8 cellular contexts compared by ENCODE assay signal in the genomic region with DNA sequence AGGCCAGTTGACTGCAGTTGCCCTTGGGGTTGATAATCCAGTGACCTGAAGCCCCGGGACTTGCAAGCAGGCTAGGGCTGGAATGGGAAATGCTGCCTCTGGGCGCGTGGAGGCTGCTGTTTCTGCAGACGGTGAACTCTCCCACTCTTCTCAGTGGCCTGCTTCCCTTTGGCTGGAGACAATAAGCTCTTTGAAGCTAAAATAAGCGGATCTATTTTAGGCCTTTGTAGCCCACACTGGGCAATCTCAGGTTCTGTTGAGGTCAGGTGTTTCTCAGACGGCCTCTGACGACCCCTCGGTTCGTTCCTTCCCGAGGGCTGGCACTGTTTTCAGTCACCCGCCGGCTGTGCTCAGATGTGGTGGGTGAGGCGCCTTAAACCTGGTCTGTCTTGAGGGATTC. TPM values are rescaled to one million over a fixed set of nuclear protein-coding genes. Genes with fewer than 3 reads are reported as not detected.
"Had no signal": no experiment of that assay in that cellular context is flagged by ENCODE, and none has a peak within 500 bp of the region (broad histone marks: within the 10 kb centered on the region; RNA-seq: fewer than 3 reads in every experiment).

No MANE protein-coding gene starts in this region.

RNA-seq across cellular contexts. Expression of a gene that starts 43.7 kb away (rescaled TPM):
- total RNA-seq: LHCN-M2, MCF 10A, NCI-H460, OCI-LY7, PC-9, Peyer's patch, SJSA1 had no signal
- polyA plus RNA-seq: SK-N-SH had no signal
